ENCODE assay signal across 26 cellular contexts in genomic region chr6:161792887-161793286, GRCh38.
"Had no signal": no experiment of that assay in that cellular context is flagged by ENCODE, and none has a peak within 500 bp of the region (broad histone marks: within the 10 kb centered on the region; RNA-seq: fewer than 3 reads in every experiment).

No MANE protein-coding gene starts in this region.

- DNase-seq: hypothalamus; immature natural killer cell; kidney; left colon; left lung; lower lobe of right lung; mammary epithelial cell; mesendoderm; naive B cell; natural killer cell; nephron progenitor cell; occipital lobe; psoas muscle; right cardiac atrium; stimulated activated CD4-positive, alpha-beta T cell treated with anti-CD3 and anti-CD28 coated beads, Interleukin-12 subunit alpha, Interleukin-12 subunit beta, amount 100 ng/mL, for 4 hours; stimulated activated CD4-positive, alpha-beta T cell treated with anti-CD3 and anti-CD28 coated beads, Interleukin-15, amount 100 ng/mL, for 24 hours; stimulated activated CD4-positive, alpha-beta T cell treated with anti-CD3 and anti-CD28 coated beads, Interleukin-2, amount 100 ng/mL, for 24 hours; stimulated activated CD4-positive, alpha-beta T cell treated with anti-CD3 and anti-CD28 coated beads, Interleukin-4, amount 100 ng/mL, for 1 hour; stimulated activated naive B cell treated with anti-CD40 and anti-IgM and Interleukin-4, amounts not matched to agents 10 μg/mL and 1 μg/mL and 100 μg/mL, for 72 hours; stimulated activated naive CD8-positive, alpha-beta T cell treated with anti-CD3 and anti-CD28 coated beads, Interleukin-15, Interleukin-2, amounts not matched to agents 100 U/mL and 50 U/mL, for 24 hours; stomach; tibial artery; trophoblast cell; upper lobe of right lung had no signal

- H3K27me3 Mint-ChIP-seq: naive B cell; stimulated activated naive B cell treated with anti-CD40 and anti-IgM and Interleukin-4, amounts not matched to agents 10 μg/mL and 1 μg/mL and 100 μg/mL, for 72 hours had no signal

- ATAC-seq: left colon; left lung; lower lobe of right lung; natural killer cell; psoas muscle; right cardiac atrium; sciatic nerve; stimulated activated naive B cell treated with anti-CD40 and anti-IgM and Interleukin-4, amounts not matched to agents 10 μg/mL and 1 μg/mL and 100 μg/mL, for 72 hours; stimulated activated naive CD8-positive, alpha-beta T cell treated with anti-CD3 and anti-CD28 coated beads, Interleukin-15, Interleukin-2, amounts not matched to agents 100 U/mL and 50 U/mL, for 24 hours; upper lobe of right lung had no signal

- H3K36me3 Mint-ChIP-seq: immature natural killer cell; natural killer cell; neural progenitor cell; stimulated activated naive B cell treated with anti-CD40 and anti-IgM and Interleukin-4, amounts not matched to agents 10 μg/mL and 1 μg/mL and 100 μg/mL, for 72 hours had no signal

- H3K4me1 Mint-ChIP-seq: immature natural killer cell; naive B cell; natural killer cell; nephron progenitor cell; neural progenitor cell; stimulated activated naive B cell treated with anti-CD40 and anti-IgM and Interleukin-4, amounts not matched to agents 10 μg/mL and 1 μg/mL and 100 μg/mL, for 72 hours had no signal

- H3K27ac Mint-ChIP-seq: immature natural killer cell; naive B cell; natural killer cell; nephron progenitor cell; neural progenitor cell; stimulated activated naive B cell treated with anti-CD40 and anti-IgM and Interleukin-4, amounts not matched to agents 10 μg/mL and 1 μg/mL and 100 μg/mL, for 72 hours had no signal

- H3K4me3 Mint-ChIP-seq: immature natural killer cell; naive B cell; natural killer cell; nephron progenitor cell; neural progenitor cell; stimulated activated naive B cell treated with anti-CD40 and anti-IgM and Interleukin-4, amounts not matched to agents 10 μg/mL and 1 μg/mL and 100 μg/mL, for 72 hours had no signal
